Comparison of ENCODE assay signal across 8 cellular contexts in the genomic region with DNA sequence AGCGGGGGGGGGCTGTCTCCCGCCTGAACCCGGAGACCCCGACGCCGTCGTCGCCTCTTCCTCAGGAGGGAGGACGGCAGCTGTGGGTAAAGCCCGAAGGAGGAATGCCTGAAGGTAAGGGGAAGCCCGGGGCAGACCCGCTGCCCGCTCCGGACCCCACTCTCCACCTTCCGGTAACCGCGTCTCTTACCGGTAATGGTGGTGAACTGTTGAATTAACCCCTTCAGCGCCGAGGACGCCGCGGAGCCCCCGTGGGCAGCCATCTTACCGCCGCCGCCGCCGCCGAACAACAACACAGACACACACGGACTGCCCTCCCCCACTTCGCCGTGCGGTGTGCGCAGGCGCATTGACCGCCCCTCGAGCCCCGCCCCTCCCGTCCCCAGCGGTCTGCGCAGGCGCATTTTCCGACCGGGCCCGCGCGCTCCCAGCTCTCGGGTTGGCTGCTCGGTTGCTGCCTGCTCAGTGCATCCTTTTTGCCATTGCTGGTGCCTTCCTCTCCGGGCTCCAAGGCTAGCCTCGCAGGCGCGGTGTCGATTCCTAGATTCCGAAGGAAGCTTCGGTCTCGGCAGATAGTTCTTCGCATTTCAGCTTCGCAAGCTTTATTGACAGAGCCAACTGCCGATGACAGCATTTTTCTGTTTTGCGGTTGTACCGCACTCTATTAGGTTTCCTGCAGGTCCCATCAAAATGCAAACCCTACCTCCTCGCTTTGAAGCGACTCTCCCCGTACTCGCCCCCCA. TPM values are rescaled to one million over a fixed set of nuclear protein-coding genes. Genes with fewer than 3 reads are reported as not detected.
DNase-seq lines count a peak whose midpoint lies in the region; ATAC-seq and TF ChIP-seq lines count a peak whose summit lies in the region.

A gene with protein sequence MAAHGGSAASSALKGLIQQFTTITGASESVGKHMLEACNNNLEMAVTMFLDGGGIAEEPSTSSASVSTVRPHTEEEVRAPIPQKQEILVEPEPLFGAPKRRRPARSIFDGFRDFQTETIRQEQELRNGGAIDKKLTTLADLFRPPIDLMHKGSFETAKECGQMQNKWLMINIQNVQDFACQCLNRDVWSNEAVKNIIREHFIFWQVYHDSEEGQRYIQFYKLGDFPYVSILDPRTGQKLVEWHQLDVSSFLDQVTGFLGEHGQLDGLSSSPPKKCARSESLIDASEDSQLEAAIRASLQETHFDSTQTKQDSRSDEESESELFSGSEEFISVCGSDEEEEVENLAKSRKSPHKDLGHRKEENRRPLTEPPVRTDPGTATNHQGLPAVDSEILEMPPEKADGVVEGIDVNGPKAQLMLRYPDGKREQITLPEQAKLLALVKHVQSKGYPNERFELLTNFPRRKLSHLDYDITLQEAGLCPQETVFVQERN (minus strand): TSS at position 291 of the 743 bp plus-strand sequence. CDS start 28 bp downstream, at position 263.

- WGBS in heart right ventricle, 2 donors, result 0 to 1% methylated on average over 67 of the region's 67 CpGs

- peak within 1 kb of the TSS; percentile 75 for H3K27ac Mint-ChIP-seq in type B pancreatic cell

- no peaks in the 10 kb centered on the region for H3K27me3 ChIP-seq in heart right ventricle

- DNase-seq in GM13976 (ENCODE audit: low spot score) (peak; percentile 98), NCI-H1694 (lab: John Stamatoyannopoulos, UW) (peak; percentile 88), amniotic stem cell (lab: John Stamatoyannopoulos, UW) (peak; percentile 91), heart right ventricle (peak; percentile 95 to 98), posterior cingulate gyrus (peak; percentile 91 to 99 (median 94)), type B pancreatic cell (ENCODE audit: extremely low spot score, unreplicated experiment) (peak; percentile 99)

- H3K27ac ChIP-seq in heart right ventricle, result peak within 1 kb of the TSS; percentile 80 to 99 (median 94)

- peaks cover 0 to 44% (median 24%) of the 10 kb centered on the region in 9 donors for H3K4me1 ChIP-seq in heart right ventricle

- peak within 1 kb of the TSS; percentile 88 for H3K4me3 Mint-ChIP-seq in type B pancreatic cell

- H3K4me1 Mint-ChIP-seq in type B pancreatic cell (ENCODE audit: unreplicated experiment), result peaks cover 18% of the 10 kb centered on the region

- intact Hi-C loops in T-helper 1 cell treated with Interleukin-12 subunit alpha and Interleukin-12 subunit beta and Interleukin-4 antibody, amounts not matched to agents 30 ng/mL and 1 ng/mL, for 36 hours (cut with micrococcal nuclease), result loop anchor here (1.0 to 10.0 kb wide), 15 partner anchors 71 to 1170 kb away; a partner anchor contains a TSS
- intact Hi-C loops in heart right ventricle (cut with DNase I), result loop anchor here in 3 of 10 donors (5.0 to 10.0 kb wide), 2 partner anchors 70 to 118 kb away; a partner anchor contains a TSS
- intact Hi-C loops in posterior cingulate gyrus (cut with DNase I), result loop anchor here (2.0 kb wide), 1 partner anchor 70 kb away; a partner anchor contains a TSS

- TF ChIP-seq CTCF in GM13976 (IDR thresholded peaks at IDR 0.05; ENCODE audit: borderline replicate concordance, control extremely low read depth, extremely low read depth, insufficient read depth, missing control alignments) (no peak), heart right ventricle (IDR thresholded peaks at IDR 0.05) (no peak), type B pancreatic cell (conservative IDR thresholded peaks at IDR 0.05) (no peak)

- peak; percentile 77 for ATAC-seq in HG02870 (IDR thresholded peaks at IDR 0.05; ENCODE audit: unreplicated experiment)
- peak; percentile 97 to 99 (median 98) for ATAC-seq in heart right ventricle

- no peaks in the 10 kb centered on the region for H3K9me3 Mint-ChIP-seq in type B pancreatic cell

- H3K9me3 ChIP-seq in heart right ventricle, result no peaks in the 10 kb centered on the region

- peaks cover 0 to 8% (median 0%) of the 10 kb centered on the region in 9 donors for H3K36me3 ChIP-seq in heart right ventricle

- H3K27me3 Mint-ChIP-seq in type B pancreatic cell, result no peaks in the 10 kb centered on the region

- peaks cover 8% of the 10 kb centered on the region for H3K36me3 Mint-ChIP-seq in type B pancreatic cell

- in situ Hi-C loops in GM13976 (cut with MboI; ENCODE audit: low sequenced_read_pairs, unreplicated experiment), result no loop called here

- H3K4me3 ChIP-seq in heart right ventricle, result peak within 1 kb of the TSS; percentile 71 to 100 (median 96)

RNA-seq across cellular contexts. Expression of the gene that starts here (rescaled TPM):
- 45.3 and 47.7 TPM in 2 replicates for total RNA-seq in T-helper 1 cell treated with Interleukin-12 subunit alpha and Interleukin-12 subunit beta and Interleukin-4 antibody, amounts not matched to agents 30 ng/mL and 1 ng/mL, for 36 hours
- total RNA-seq in heart right ventricle (10 to 100 TPM; 25.2 to 41.7 (median 32.5) TPM), type B pancreatic cell (ENCODE audit: low replicate concordance) (77.2 and 89.2 TPM in 2 replicates)
- 10 to 100 TPM in 1 of 2 donors, 1 to 10 TPM in 1; 2.0 to 14.5 TPM for polyA plus RNA-seq in heart right ventricle

Comparison
In these comparisons a context has a peak if more than half of its experiments do, and no peak if none do; other contexts are left out.
1. Peak in every context shown above with its lines: DNase-seq, ATAC-seq, H3K4me3 ChIP-seq and H3K27ac ChIP-seq.